Comparison of ENCODE assay signal across 1 cellular context in the genomic region with DNA sequence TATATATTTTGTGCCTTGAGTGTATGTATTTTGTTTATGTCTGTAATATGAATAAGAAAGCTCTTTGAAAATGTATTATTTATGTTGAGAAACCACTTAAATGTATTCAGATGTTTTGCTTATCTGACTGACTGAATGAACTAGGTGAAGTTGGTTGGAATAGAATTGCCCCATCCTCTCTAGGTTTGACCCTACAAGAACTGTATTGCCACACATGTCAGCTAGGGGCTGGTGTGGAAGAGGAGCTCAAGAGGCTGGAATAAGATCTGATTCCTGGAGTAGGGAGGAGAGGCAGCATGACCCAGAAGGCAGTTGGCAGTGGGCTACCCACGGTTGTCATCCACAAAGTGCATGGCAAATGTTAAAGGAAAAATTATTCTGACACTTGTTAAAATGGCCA.
TF ChIP-seq lines count a peak whose summit lies in the region.

No MANE protein-coding gene starts in this region.

TF ChIP-seq in GM23338, 12 proteins besides CTCF, POLR2A, EP300 and RAD21 (continued from another document):
- TF ChIP-seq EZH2 (IDR thresholded peaks at IDR 0.05; ENCODE audit: low read depth, unreplicated experiment), result no peak
- TF ChIP-seq EZH2phosphoT487 (IDR thresholded peaks at IDR 0.05; ENCODE audit: unreplicated experiment), result no peak
